9 cellular contexts compared by ENCODE assay signal in genomic region chr6:37822851-37823682, GRCh38. TPM values are rescaled to one million over a fixed set of nuclear protein-coding genes. Genes with fewer than 3 reads are reported as not detected.
DNase-seq lines count a peak whose midpoint lies in the region; ATAC-seq and TF ChIP-seq lines count a peak whose summit lies in the region.
"Had no signal": no experiment of that assay in that cellular context is flagged by ENCODE, and none has a peak within 500 bp of the region (broad histone marks: within the 10 kb centered on the region; RNA-seq: fewer than 3 reads in every experiment).

No MANE protein-coding gene starts in this region.

- no peak for TF ChIP-seq CTCF in gastrocnemius medialis (IDR thresholded peaks at IDR 0.05 in 4 of 5, conservative IDR thresholded peaks at IDR 0.05 in 1 of 5)

- TF ChIP-seq POLR2A in gastrocnemius medialis (IDR thresholded peaks at IDR 0.05): no peak

- DNase-seq in DMS 273 treated with DMSO at 0.1 percent for 48 hours (lab: John Stamatoyannopoulos, UW) (peak; percentile 23), SK-N-MC (ENCODE audit: low read depth, low spot score) (peak; percentile 47), gastrocnemius medialis (no peak), AG20443 (ENCODE audit: low spot score) (no peak)
- DNase-seq: cerebellar nuclear complex had no signal

- H3K27ac ChIP-seq in SK-N-MC (peak overlapping the region; percentile 32; the same call in 1 of the 2 replicates), gastrocnemius medialis (peak overlapping the region; percentile 96 to 99 (median 98))

- no peaks in the 10 kb centered on the region for H3K27me3 ChIP-seq in gastrocnemius medialis

- ATAC-seq in esophagus mucosa (peak; percentile 41), gastrocnemius medialis (no peak), HG03565 (IDR thresholded peaks at IDR 0.05; ENCODE audit: unreplicated experiment) (no peak), GM19467 (IDR thresholded peaks at IDR 0.05; ENCODE audit: unreplicated experiment) (no peak), GM19351 (IDR thresholded peaks at IDR 0.05; ENCODE audit: unreplicated experiment) (no peak)

- peaks cover 74% of the 10 kb centered on the region in 2 donors for H3K4me1 ChIP-seq in gastrocnemius medialis

- H3K4me3 ChIP-seq in SK-N-MC: peak overlapping the region; percentile 30
- H3K4me3 ChIP-seq in gastrocnemius medialis: peak overlapping the region in 2 of 4 donors; percentile 15 to 25

- no peak overlapping the region for H3K9ac ChIP-seq in SK-N-MC (ENCODE audit: insufficient read length)

- intact Hi-C loops in gastrocnemius medialis (cut with DNase I; ENCODE audit: low total_unique reads): no loop called here

- H3K36me3 ChIP-seq in SK-N-MC (ENCODE audit: insufficient read depth, low read length) (peaks cover 4% of the 10 kb centered on the region; the same call in 1 of the 2 replicates), gastrocnemius medialis (no peaks in the 10 kb centered on the region)

- in situ Hi-C loops in gastrocnemius medialis (cut with MboI; ENCODE audit: low sequenced_read_pairs in 4 of 4): no loop called here

- no peaks in the 10 kb centered on the region for H3K9me3 ChIP-seq in SK-N-MC (ENCODE audit: low read depth, low read length)
- no peaks in the 10 kb centered on the region for H3K9me3 ChIP-seq in gastrocnemius medialis

RNA-seq across cellular contexts. Expression of gene ZFAND3, which starts 3.5 kb away (rescaled TPM):
- total RNA-seq in esophagus mucosa: 42.6 TPM
- 10 to 100 TPM; 45.0 to 55.2 (median 49.5) TPM for total RNA-seq in gastrocnemius medialis

Comparison
In these comparisons a context has a peak if more than half of its experiments do, and no peak if none do; other contexts are left out.
1. DNase-seq: peak in DMS 273 treated with DMSO at 0.1 percent for 48 hours (single experiment) and SK-N-MC (single experiment); none in gastrocnemius medialis (0 of 2) and AG20443 (single experiment).